ENCODE assay signal across 8 cellular contexts in the genomic region with DNA sequence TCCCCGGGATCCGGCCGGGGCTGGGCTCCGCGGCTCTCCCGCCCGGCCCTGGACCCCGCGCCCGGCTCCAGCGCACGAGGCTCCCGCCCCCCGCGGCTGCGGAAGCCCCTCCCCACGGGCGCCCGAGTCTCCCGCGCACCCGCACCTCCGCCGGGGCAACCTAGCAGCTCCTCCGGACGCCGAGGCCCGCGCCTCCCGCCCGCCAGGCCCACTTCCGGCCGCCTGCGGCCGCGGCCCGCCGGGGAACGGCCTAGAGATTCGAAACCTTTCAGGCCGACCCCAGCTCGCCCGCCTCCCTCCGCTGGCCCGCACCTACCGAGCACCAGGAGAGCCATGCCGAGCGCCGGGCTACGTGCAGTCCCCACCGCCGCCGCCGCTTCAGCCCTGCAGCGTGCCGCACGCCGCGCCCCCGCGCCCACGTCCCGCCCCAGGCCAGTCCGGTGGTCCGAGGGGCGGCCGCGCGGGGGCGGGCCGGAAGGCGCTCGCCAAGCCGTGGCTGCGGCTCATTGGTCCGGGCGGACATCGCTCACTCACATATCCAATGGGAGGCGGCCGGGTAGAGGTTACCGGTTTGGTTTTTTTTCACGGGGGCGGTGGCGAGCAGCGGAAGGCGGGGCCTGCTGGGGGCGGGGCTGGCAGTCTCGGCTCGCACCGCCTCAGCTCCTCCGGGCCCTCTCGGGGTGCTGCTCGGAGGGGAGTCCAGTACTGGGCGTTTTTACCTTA. TPM values are rescaled to one million over a fixed set of nuclear protein-coding genes. Genes with fewer than 3 reads are reported as not detected.
A peak's percentile ranks its signal among the peaks of the same experiment; 100 is the strongest.
DNase-seq lines count a peak whose midpoint lies in the region; ATAC-seq, FAIRE-seq and TF ChIP-seq lines count a peak whose summit lies in the region.

A gene with protein sequence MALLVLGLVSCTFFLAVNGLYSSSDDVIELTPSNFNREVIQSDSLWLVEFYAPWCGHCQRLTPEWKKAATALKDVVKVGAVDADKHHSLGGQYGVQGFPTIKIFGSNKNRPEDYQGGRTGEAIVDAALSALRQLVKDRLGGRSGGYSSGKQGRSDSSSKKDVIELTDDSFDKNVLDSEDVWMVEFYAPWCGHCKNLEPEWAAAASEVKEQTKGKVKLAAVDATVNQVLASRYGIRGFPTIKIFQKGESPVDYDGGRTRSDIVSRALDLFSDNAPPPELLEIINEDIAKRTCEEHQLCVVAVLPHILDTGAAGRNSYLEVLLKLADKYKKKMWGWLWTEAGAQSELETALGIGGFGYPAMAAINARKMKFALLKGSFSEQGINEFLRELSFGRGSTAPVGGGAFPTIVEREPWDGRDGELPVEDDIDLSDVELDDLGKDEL (minus strand): TSS at position 424 of the 723 bp plus-strand sequence. CDS start 89 bp downstream, at position 335.

- TF ChIP-seq CTCF in CD14-positive monocyte (IDR thresholded peaks at IDR 0.05), result no peak
- no peak for TF ChIP-seq CTCF in HepG2 (CRISPR knock-in tag; IDR thresholded peaks at IDR 0.05)

- peak within 1 kb of the TSS; percentile 94 for H3K9ac ChIP-seq in HepG2 (ENCODE audit: insufficient read depth, low read depth, low read length)

- peak within 1 kb of the TSS; percentile 45 for H2AFZ ChIP-seq in HepG2 (ENCODE audit: low read length)

- in situ Hi-C loops in HepG2 (cut with HindIII; ENCODE audit: extremely low pct_ligation_motif_present, low pct_unique_long_range_greater_than_20kb), result no loop called here

- peaks cover 0 to 11% of the 10 kb centered on the region in 2 donors for H3K36me3 Mint-ChIP-seq in CD14-positive monocyte

- H3K4me1 Mint-ChIP-seq in CD14-positive monocyte, result peaks cover 33% of the 10 kb centered on the region

- peak within 1 kb of the TSS; percentile 82 to 96 (median 92) for H3K27ac Mint-ChIP-seq in CD14-positive monocyte

- 0% methylated on average over 15 of the region's 94 CpGs for WGBS in HepG2 (ENCODE audit: low lambda C conversion rate)

- peak within 1 kb of the TSS; percentile 94 to 95 for H3K4me3 Mint-ChIP-seq in CD14-positive monocyte

- TF ChIP-seq RAD21 in HepG2 (CRISPR knock-in tag; IDR thresholded peaks at IDR 0.05), result peak; percentile 55; the same call in 1 of the 2 replicates

- H3K27ac ChIP-seq in HepG2 (ENCODE audit: extremely low read length, insufficient read depth, low read length), result peak within 1 kb of the TSS; percentile 81

- no peaks in the 10 kb centered on the region for H3K9me3 ChIP-seq in HepG2 (ENCODE audit: low read length)

- H3K79me2 ChIP-seq in HepG2 (ENCODE audit: insufficient read depth, low read length), result peaks cover 50% of the 10 kb centered on the region

- peak within 1 kb of the TSS; percentile 63 to 87 (median 73) for H3K4me3 ChIP-seq in HepG2 (replicated peaks in 1 of 3; ENCODE audit: insufficient read depth in 1 of 3, low read depth in 2 of 3, low read length in 3 of 3)

- H3K4me2 ChIP-seq in HepG2 (ENCODE audit: low read depth, low read length), result peak within 1 kb of the TSS; percentile 97

- H3K27me3 ChIP-seq in HepG2 (ENCODE audit: control insufficient read depth in 1 of 2, insufficient read depth in 2 of 2, low read length in 2 of 2), result peaks cover 0 to 15% of the 10 kb centered on the region in 2 experiments; a peak in 2 of 5 replicates

- peak; percentile 95 for DNase-seq in CD14-positive monocyte (ENCODE audit: low spot score)
- DNase-seq in NCI-H748 treated with DMSO at 0.1 percent for 48 hours (lab: John Stamatoyannopoulos, UW), result peak; percentile 87
- peak; percentile 84 to 91 for DNase-seq in activated CD4-positive, alpha-beta T cell treated with anti-CD3 and anti-CD28 coated beads, Interleukin-2, amount 50 U/mL, for 24 hours (ENCODE audit: low read depth in 1 of 2, low spot score in 1 of 2)
- peak; percentile 96 for DNase-seq in dedifferentiated amniotic fluid mesenchymal stem cell (ENCODE audit: extremely low spot score)
- DNase-seq in HepG2 (ENCODE audit: low spot score), result peak; percentile 94
- DNase-seq in stimulated activated CD4-positive, alpha-beta T cell treated with anti-CD3 and anti-CD28 coated beads, Interleukin-2, amount 100 ng/mL, for 48 hours, result peak; percentile 93 to 95

- no peak for TF ChIP-seq EP300 in HepG2 (IDR thresholded peaks at IDR 0.05; ENCODE audit: low read depth in 2 of 2, low read length in 2 of 2)
- no peak for TF ChIP-seq EP300 in HepG2 (CRISPR knock-in tag; IDR thresholded peaks at IDR 0.05; ENCODE audit: borderline replicate concordance)

- peaks cover 3 to 7% (median 4%) of the 10 kb centered on the region in 3 donors for H3K27me3 Mint-ChIP-seq in CD14-positive monocyte (ENCODE audit: low read depth in 3 of 3)

- peaks cover 0 to 2% (median 0%) of the 10 kb centered on the region in 7 donors for H3K9me3 Mint-ChIP-seq in CD14-positive monocyte

- peak; percentile 32 for FAIRE-seq in HepG2 (lab: Jason Lieb, UNC)

- peaks cover 75% of the 10 kb centered on the region for H3K4me1 ChIP-seq in HepG2 (ENCODE audit: insufficient read depth, low read length)

- peaks cover 0 to 12% of the 10 kb centered on the region in 2 experiments; a peak in 2 of 5 replicates for H3K36me3 ChIP-seq in HepG2 (replicated peaks in 1 of 2; ENCODE audit: control insufficient read depth in 1 of 2, insufficient read depth in 2 of 2, low read length in 2 of 2)

- peak; percentile 94 for ATAC-seq in GM19397 (IDR thresholded peaks at IDR 0.05; ENCODE audit: unreplicated experiment)
- peak; percentile 86 for ATAC-seq in HG03565 (IDR thresholded peaks at IDR 0.05; ENCODE audit: unreplicated experiment)
- peak; percentile 94 for ATAC-seq in HepG2

- intact Hi-C loops in CD14-positive monocyte (cut with micrococcal nuclease) (no loop called here), HepG2 (cut with micrococcal nuclease; ENCODE audit: unreplicated experiment) (no loop called here)

- no TSS peak for BruUV-seq in HepG2 (replicated peaks; lab: Mats Ljungman, UMichigan)

- peaks cover 36% of the 10 kb centered on the region for H4K20me1 ChIP-seq in HepG2 (ENCODE audit: insufficient read depth, low read length)

- POLR2A ChIA-PET in HepG2 (lab: Yijun Ruan, JAX), result interaction anchor here (0.6 to 1.9 kb wide), 9 partner anchors 21 to 914 kb away, joined by 3 to 6 read pairs (median 4); partner anchors contain the start of genes ODC1 and SLC66A3

- peak; percentile 48 to 90 for TF ChIP-seq POLR2A in HepG2 (IDR thresholded peaks at IDR 0.05; ENCODE audit: insufficient read depth in 1 of 2, low read depth in 2 of 2, low read length in 2 of 2)

- CTCF ChIA-PET in HepG2 (lab: Yijun Ruan, JAX; ENCODE audit: low intra/inter-chr PET ratio, low total read pairs), result no interaction called here

TF ChIP-seq in HepG2, 621 proteins besides CTCF, POLR2A, EP300 and RAD21 (continues in another document):
- TF ChIP-seq SIN3B (IDR thresholded peaks at IDR 0.05; ENCODE audit: low read length), result no peak
- no peak for TF ChIP-seq ZNF124 (CRISPR knock-in tag; IDR thresholded peaks at IDR 0.05)
- no peak for TF ChIP-seq REXO4 (CRISPR knock-in tag; IDR thresholded peaks at IDR 0.05; ENCODE audit: borderline replicate concordance)
- no peak for TF ChIP-seq ZNF703 (CRISPR knock-in tag; IDR thresholded peaks at IDR 0.05; ENCODE audit: borderline replicate concordance)
- no peak; the same call in 1 of the 2 replicates for TF ChIP-seq CREM (IDR thresholded peaks at IDR 0.05)
- no peak for TF ChIP-seq CREM (CRISPR knock-in tag; IDR thresholded peaks at IDR 0.05)

RNA-seq across cellular contexts. Expression of the gene that starts here (rescaled TPM):
- polyA plus RNA-seq in CD14-positive monocyte (100 to 1,000 TPM; 166 to 187 TPM), HepG2 (2011; rRNA removed) (418 and 586 TPM in 2 replicates)
- total RNA-seq in HepG2 (2016; rRNA removed; fragmentation: Illumina TruSeq; extraction: Trizol), result 318 and 642 TPM in 2 replicates
- 56.1 and 61.3 TPM in 2 replicates for total RNA-seq in HepG2 (2016; cell fraction: cytosol; rRNA removed; fragmentation: Illumina TruSeq; extraction: Trizol; ENCODE audit: low read depth)
- total RNA-seq in HepG2 (2016; cell fraction: insoluble cytoplasmic fraction; rRNA removed; fragmentation: Illumina TruSeq; extraction: Trizol), result 300 and 675 TPM in 2 replicates
- total RNA-seq in HepG2 (2016; cell fraction: membrane; rRNA removed; fragmentation: Illumina TruSeq; extraction: Trizol), result 124 and 135 TPM in 2 replicates
- 502 and 568 TPM in 2 replicates for total RNA-seq in HepG2 (2016; cell fraction: nucleus; rRNA removed; fragmentation: Illumina TruSeq; extraction: Trizol)
- 484 and 553 TPM in 2 replicates for polyA plus RNA-seq in HepG2 (2011; cell fraction: cytosol; rRNA removed)
- 135 and 158 TPM in 2 replicates for polyA plus RNA-seq in HepG2 (2011; cell fraction: nucleus; rRNA removed)
- polyA plus RNA-seq in HepG2 (2012), result 484 and 600 TPM in 2 replicates
- polyA plus RNA-seq in HepG2 (2016; cell fraction: cytosol; fragmentation: Illumina TruSeq; extraction: Trizol; ENCODE audit: low read depth), result 61.3 and 65.3 TPM in 2 replicates
- 289 and 301 TPM in 2 replicates for polyA plus RNA-seq in HepG2 (2016; cell fraction: insoluble cytoplasmic fraction; fragmentation: Illumina TruSeq; extraction: Trizol; ENCODE audit: low read depth)
- polyA plus RNA-seq in HepG2 (2016; cell fraction: membrane; fragmentation: Illumina TruSeq; extraction: Trizol; ENCODE audit: low read depth), result 102 and 106 TPM in 2 replicates
- 690 and 757 TPM in 2 replicates for polyA plus RNA-seq in HepG2 (2016; cell fraction: nucleus; fragmentation: Illumina TruSeq; extraction: Trizol; ENCODE audit: insufficient read depth, low read depth)
- 87.6 and 158 TPM in 2 replicates for polyA minus RNA-seq in HepG2 (2011; rRNA and poly(A)+ RNA removed; ENCODE audit: low replicate concordance)
- 230 and 245 TPM in 2 replicates for polyA minus RNA-seq in HepG2 (2011; cell fraction: cytosol; rRNA and poly(A)+ RNA removed)
- polyA minus RNA-seq in HepG2 (2011; cell fraction: nucleus; rRNA and poly(A)+ RNA removed), result 115 and 127 TPM in 2 replicates

Comparison
In these comparisons a context has a peak if more than half of its experiments do, and no peak if none do; other contexts are left out.
1. Peak in every context shown above with its lines: DNase-seq, ATAC-seq, H3K4me3 ChIP-seq and H3K27ac ChIP-seq.